Comparison of ENCODE assay signal across 19 cellular contexts in genomic region chr2:191757256-191757655, GRCh38.
"Had no signal": no experiment of that assay in that cellular context is flagged by ENCODE, and none has a peak within 500 bp of the region (broad histone marks: within the 10 kb centered on the region; RNA-seq: fewer than 3 reads in every experiment).

No MANE protein-coding gene starts in this region.

- H3K9me3 Mint-ChIP-seq: natural killer cell; neural crest cell; stimulated activated effector memory CD8-positive, alpha-beta T cell treated with anti-CD3 and anti-CD28 coated beads, Interleukin-12 subunit alpha, Interleukin-12 subunit beta, amount 100 ng/mL, for 72 hours had no signal

- ATAC-seq: heart right ventricle; left lobe of liver; mucosa of descending colon; natural killer cell; stimulated activated effector memory CD8-positive, alpha-beta T cell treated with anti-CD3 and anti-CD28 coated beads, Interleukin-12 subunit alpha, Interleukin-12 subunit beta, amount 100 ng/mL, for 72 hours; stimulated activated naive CD8-positive, alpha-beta T cell treated with anti-CD3 and anti-CD28 coated beads, Interleukin-15, Interleukin-2, amounts not matched to agents 100 U/mL and 50 U/mL, for 24 hours; upper lobe of right lung had no signal

- H3K36me3 Mint-ChIP-seq: natural killer cell; stimulated activated effector memory CD8-positive, alpha-beta T cell treated with anti-CD3 and anti-CD28 coated beads, Interleukin-12 subunit alpha, Interleukin-12 subunit beta, amount 100 ng/mL, for 72 hours had no signal

- H3K4me3 ChIP-seq: colonic mucosa, esophagus squamous epithelium, heart right ventricle, mucosa of descending colon, right atrium auricular region, tibial artery, upper lobe of right lung, vagina had no signal

- H3K27me3 ChIP-seq: colonic mucosa, esophagus squamous epithelium, right atrium auricular region, tibial artery, upper lobe of right lung, vagina had no signal

- H3K27ac ChIP-seq: colonic mucosa, esophagus squamous epithelium, heart right ventricle, right atrium auricular region, tibial artery, upper lobe of right lung, vagina had no signal

- H3K4me3 Mint-ChIP-seq: natural killer cell; neural crest cell; stimulated activated effector memory CD8-positive, alpha-beta T cell treated with anti-CD3 and anti-CD28 coated beads, Interleukin-12 subunit alpha, Interleukin-12 subunit beta, amount 100 ng/mL, for 72 hours had no signal

- DNase-seq: colonic mucosa; dermis blood vessel endothelial cell; esophagus squamous epithelium; heart right ventricle; hypothalamus; islet precursor cell; mammary epithelial cell; mucosa of descending colon; natural killer cell; stimulated activated CD4-positive, alpha-beta T cell treated with anti-CD3 and anti-CD28 coated beads, Interleukin-4, amount 100 ng/mL, for 1 hour; stimulated activated CD8-positive, alpha-beta memory T cell treated with anti-CD3 and anti-CD28 coated beads, Interleukin-4, amount 100 ng/mL, for 48 hours; stimulated activated naive CD8-positive, alpha-beta T cell treated with anti-CD3 and anti-CD28 coated beads, Interleukin-15, Interleukin-2, amounts not matched to agents 100 U/mL and 50 U/mL, for 24 hours; tibial artery; upper lobe of right lung had no signal

- H3K27ac Mint-ChIP-seq: natural killer cell; stimulated activated effector memory CD8-positive, alpha-beta T cell treated with anti-CD3 and anti-CD28 coated beads, Interleukin-12 subunit alpha, Interleukin-12 subunit beta, amount 100 ng/mL, for 72 hours had no signal

- H3K4me1 Mint-ChIP-seq: natural killer cell, neural crest cell had no signal

- H3K4me1 ChIP-seq: colonic mucosa, right atrium auricular region, tibial artery, upper lobe of right lung, vagina had no signal

- H3K9me3 ChIP-seq: colonic mucosa, esophagus squamous epithelium, heart right ventricle, mucosa of descending colon, right atrium auricular region, tibial artery, upper lobe of right lung, vagina had no signal
